ENCODE assay signal across 1 cellular context in the genomic region with DNA sequence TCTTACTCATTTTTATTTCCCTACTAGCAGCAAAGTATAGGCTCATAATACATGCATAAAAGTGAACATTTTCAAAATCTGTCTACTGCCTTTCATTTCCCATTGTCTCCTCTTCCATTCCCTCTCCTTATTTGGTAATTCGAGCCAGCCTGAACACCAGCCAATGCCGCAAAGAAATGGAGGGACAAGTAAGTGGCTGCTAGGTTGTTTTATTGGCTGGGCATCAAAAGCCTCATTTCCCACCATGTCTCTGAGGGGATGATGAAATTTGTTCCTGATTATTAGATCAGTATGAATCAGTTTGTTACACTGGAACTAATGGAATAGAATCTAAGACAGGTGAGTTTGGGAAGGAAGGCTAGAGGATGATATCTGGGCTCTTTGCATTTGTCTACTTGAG.
TF ChIP-seq lines count a peak whose summit lies in the region.

No MANE protein-coding gene starts in this region.

TF ChIP-seq in H1, 55 proteins besides CTCF, POLR2A, EP300 and RAD21 (continued from another document):
- TF ChIP-seq E2F6 (IDR thresholded peaks at IDR 0.05) (no peak), RFX5 (IDR thresholded peaks at IDR 0.05; ENCODE audit: borderline replicate concordance, low read depth, low read length) (peak; percentile 55; the same call in 1 of the 2 replicates), PHF8 (conservative IDR thresholded peaks at IDR 0.05; ENCODE audit: low read depth, low read length) (no peak), GABPA (IDR thresholded peaks at IDR 0.05; ENCODE audit: borderline replicate concordance, insufficient read depth, low read length) (no peak), BACH1 (IDR thresholded peaks at IDR 0.05; ENCODE audit: low read length) (no peak), POLR2AphosphoS5 (IDR thresholded peaks at IDR 0.05; ENCODE audit: low read depth, low read length) (no peak)
